ENCODE assay signal across 17 cellular contexts in genomic region chr3:143173242-143173641, GRCh38.
"Had no signal": no experiment of that assay in that cellular context is flagged by ENCODE, and none has a peak within 500 bp of the region (broad histone marks: within the 10 kb centered on the region; RNA-seq: fewer than 3 reads in every experiment).

No MANE protein-coding gene starts in this region.

- H3K36me3 ChIP-seq: esophagus muscularis mucosa, heart right ventricle, neutrophil, right lobe of liver, stomach, vagina had no signal

- ATAC-seq: heart right ventricle, left ventricle myocardium superior, right lobe of liver had no signal

- H3K27me3 Mint-ChIP-seq: activated CD4-positive, alpha-beta T cell treated with anti-CD3 and anti-CD28 coated beads, Interleukin-2, amount 10 ng/mL, durations not matched to agents 24 days and 14 days had no signal

- H3K9me3 ChIP-seq: neutrophil, right lobe of liver, stomach, vagina had no signal

- H3K27me3 ChIP-seq: esophagus muscularis mucosa, heart right ventricle, neutrophil, right lobe of liver, stomach, vagina had no signal

- FAIRE-seq: bronchial epithelial cell, small intestine had no signal

- H3K27ac ChIP-seq: esophagus muscularis mucosa, neutrophil, parathyroid adenoma, right lobe of liver, stomach, vagina had no signal

- H3K27ac Mint-ChIP-seq: activated CD4-positive, alpha-beta T cell treated with anti-CD3 and anti-CD28 coated beads, Interleukin-2, amount 10 ng/mL, durations not matched to agents 24 days and 14 days had no signal

- H3K4me3 Mint-ChIP-seq: activated CD4-positive, alpha-beta T cell treated with anti-CD3 and anti-CD28 coated beads, Interleukin-2, amount 10 ng/mL, durations not matched to agents 24 days and 14 days had no signal

- DNase-seq: activated CD4-positive, alpha-beta T cell treated with anti-CD3 and anti-CD28 coated beads, Interleukin-2, amount 10 ng/mL, durations not matched to agents 24 days and 14 days; activated CD4-positive, CD25-positive, alpha-beta regulatory T cell; effector CD4-positive, alpha-beta T cell; heart right ventricle; kidney glomerular epithelial cell; left ventricle myocardium superior; right lobe of liver; small intestine; stimulated activated CD4-positive, alpha-beta T cell treated with anti-CD3 and anti-CD28 coated beads, Interleukin-4, amount 100 ng/mL, for 1 hour; stomach; T1000; trophoblast cell had no signal

- H3K4me1 ChIP-seq: esophagus muscularis mucosa, right lobe of liver had no signal

- H3K4me3 ChIP-seq: esophagus muscularis mucosa, heart right ventricle, right lobe of liver, stomach, vagina had no signal
